34 cellular contexts compared by ENCODE assay signal in genomic region chr6:16081337-16081736, GRCh38.
"Had no signal": no experiment of that assay in that cellular context is flagged by ENCODE, and none has a peak within 500 bp of the region (broad histone marks: within the 10 kb centered on the region; RNA-seq: fewer than 3 reads in every experiment).

No MANE protein-coding gene starts in this region.

- H3K4me3 ChIP-seq: adrenal gland, body of pancreas, breast epithelium had no signal

- H3K4me1 ChIP-seq: adrenal gland, body of pancreas, breast epithelium had no signal

- FAIRE-seq: astrocyte, TTC549 had no signal

- H3K27me3 ChIP-seq: adrenal gland, body of pancreas, brain microvascular endothelial cell, breast epithelium had no signal

- DNase-seq: activated B cell treated with CpG ODN at 0.5 μM for 24 hours; activated CD4-positive, alpha-beta memory T cell treated with anti-CD3 and anti-CD28 coated beads for 36 hours; activated CD4-positive, alpha-beta T cell treated with anti-CD3 and anti-CD28 coated beads for 4 hours; activated CD4-positive, alpha-beta T cell treated with anti-CD3 and anti-CD28 coated beads, Interleukin-2, amount 10 ng/mL, durations not matched to agents 24 days and 14 days; activated CD4-positive, alpha-beta T cell treated with anti-CD3 and anti-CD28 coated beads, Interleukin-2, amount 50 U/mL, for 1 hour; activated CD4-positive, alpha-beta T cell treated with anti-CD3 and anti-CD28 coated beads, Interleukin-2, amount 50 U/mL, for 4 hours; activated CD4-positive, CD25-positive, alpha-beta regulatory T cell treated with anti-CD3 and anti-CD28 coated beads, Interleukin-2, amount 50 U/mL, for 72 hours; activated CD8-positive, alpha-beta memory T cell treated with anti-CD3 and anti-CD28 coated beads, Interleukin-2, amount 50 U/mL, for 4 hours; activated CD8-positive, alpha-beta T cell treated with anti-CD3 and anti-CD28 coated beads for 36 hours; activated effector memory CD4-positive, alpha-beta T cell treated with anti-CD3 and anti-CD28 coated beads, Interleukin-2, amount 50 U/mL, for 16 hours; activated gamma-delta T cell treated with Interleukin-2 at 50 U/mL for 16 hours; activated naive CD4-positive, alpha-beta T cell; activated naive CD4-positive, alpha-beta T cell treated with anti-CD3 and anti-CD28 coated beads for 36 hours; activated naive CD4-positive, alpha-beta T cell treated with anti-CD3 and anti-CD28 coated beads, Interleukin-2, amount 50 U/mL, for 16 hours; activated naive CD8-positive, alpha-beta T cell treated with anti-CD3 and anti-CD28 coated beads for 36 hours; activated T-cell treated with anti-CD3 and anti-CD28 coated beads for 4 hours; activated T-cell treated with anti-CD3 and anti-CD28 coated beads, Interleukin-2, amount 50 U/mL, for 1 hour; activated T-cell treated with anti-CD3 and anti-CD28 coated beads, Interleukin-2, amount 50 U/mL, for 4 hours; activated T-cell treated with anti-CD3 and anti-CD28 coated beads, Interleukin-2, amount 50 U/mL, for 72 hours; adrenal gland; amniotic stem cell; aorta; body of pancreas; brain microvascular endothelial cell; central memory CD4-positive, alpha-beta T cell; T-helper 1 cell; T-helper 2 cell; T-helper 9 cell had no signal

- H3K36me3 ChIP-seq: adrenal gland, brain microvascular endothelial cell, breast epithelium had no signal

- ATAC-seq: activated CD8-positive, alpha-beta T cell treated with anti-CD3 and anti-CD28 coated beads for 36 hours; activated naive CD4-positive, alpha-beta T cell treated with anti-CD3 and anti-CD28 coated beads, Interleukin-2, amount 50 U/mL, for 72 hours; activated T-cell treated with anti-CD3 and anti-CD28 coated beads, Interleukin-2, amount 50 U/mL, for 4 hours; activated T-cell treated with anti-CD3 and anti-CD28 coated beads, Interleukin-2, amount 50 U/mL, for 72 hours; activated T-helper 17 cell treated with anti-CD3 and anti-CD28 coated beads, Interleukin-2, amount 50 U/mL, for 72 hours; body of pancreas had no signal

- H3K9me3 ChIP-seq: adrenal gland, body of pancreas, breast epithelium had no signal

- H3K27ac ChIP-seq: adrenal gland, body of pancreas, brain microvascular endothelial cell, breast epithelium, VCaP had no signal
